ENCODE assay signal across 22 cellular contexts in genomic region chr1:238608139-238608538, GRCh38.
"Had no signal": no experiment of that assay in that cellular context is flagged by ENCODE, and none has a peak within 500 bp of the region (broad histone marks: within the 10 kb centered on the region; RNA-seq: fewer than 3 reads in every experiment).

No MANE protein-coding gene starts in this region.

- H3K4me3 ChIP-seq: heart right ventricle, ovary, prostate gland, right atrium auricular region, thoracic aorta had no signal

- H3K27ac ChIP-seq: epithelial cell of prostate, heart right ventricle, neutrophil, ovary, prostate gland, right atrium auricular region, thoracic aorta had no signal

- H3K4me1 ChIP-seq: heart right ventricle, prostate gland, right atrium auricular region had no signal

- ATAC-seq: activated CD4-positive, alpha-beta T cell treated with anti-CD3 and anti-CD28 coated beads for 36 hours; activated naive CD4-positive, alpha-beta T cell treated with anti-CD3 and anti-CD28 coated beads, Interleukin-2, amount 50 U/mL, for 72 hours; activated T-helper 17 cell treated with anti-CD3 and anti-CD28 coated beads, Interleukin-2, amount 50 U/mL, for 72 hours; heart right ventricle; left cardiac atrium had no signal

- DNase-seq: activated B cell treated with CpG ODN at 0.5 μM for 24 hours; activated CD4-positive, alpha-beta T cell treated with anti-CD3 and anti-CD28 coated beads for 36 hours; activated CD4-positive, alpha-beta T cell treated with anti-CD3 and anti-CD28 coated beads, Interleukin-2, amount 50 U/mL, for 4 hours; activated CD8-positive, alpha-beta memory T cell treated with anti-CD3 and anti-CD28 coated beads for 24 hours; activated CD8-positive, alpha-beta memory T cell treated with anti-CD3 and anti-CD28 coated beads, Interleukin-2, amount 50 U/mL, for 4 hours; activated T-cell treated with anti-CD3 and anti-CD28 coated beads, Interleukin-2, amount 50 U/mL, for 24 hours; aorta; foreskin fibroblast; heart right ventricle; islet precursor cell; left cardiac atrium; mesenchymal stem cell; ovary; stimulated activated CD4-positive, alpha-beta T cell treated with anti-CD3 and anti-CD28 coated beads, Interleukin-4, amount 100 ng/mL, for 24 hours; stimulated activated naive CD4-positive, alpha-beta T cell treated with Interleukin-2 at 50 U/mL for 16 hours had no signal

- H3K27me3 ChIP-seq: heart right ventricle, neutrophil, ovary, right atrium auricular region had no signal

- H3K9me3 ChIP-seq: neutrophil, ovary, prostate gland, right atrium auricular region, thoracic aorta had no signal

- H3K36me3 ChIP-seq: heart right ventricle, neutrophil, ovary, prostate gland, right atrium auricular region, thoracic aorta had no signal
